ENCODE assay signal across 8 cellular contexts in genomic region chr1:93080424-93080823, GRCh38. TPM values are rescaled to one million over a fixed set of nuclear protein-coding genes. Genes with fewer than 3 reads are reported as not detected.
DNase-seq lines count a peak whose midpoint lies in the region; ATAC-seq lines count a peak whose summit lies in the region.

No MANE protein-coding gene starts in this region.

- peak; percentile 52 for ATAC-seq in GM19328 (IDR thresholded peaks at IDR 0.05; ENCODE audit: unreplicated experiment)
- peak; percentile 74 for ATAC-seq in HG03342 (IDR thresholded peaks at IDR 0.05; ENCODE audit: unreplicated experiment)

- peak; percentile 78 for DNase-seq in DMS114 treated with DMSO at 0.1 percent for 48 hours (lab: John Stamatoyannopoulos, UW; ENCODE audit: unreplicated experiment)
- peak; percentile 54 for DNase-seq in NCI-H510A (lab: John Stamatoyannopoulos, UW)
- peak; percentile 83 for DNase-seq in amniotic epithelial cell (ENCODE audit: low read depth)
- DNase-seq in stimulated activated CD4-positive, alpha-beta T cell treated with anti-CD3 and anti-CD28 coated beads, Interleukin-4, amount 100 ng/mL, for 1 hour: no peak

- H3K36me3 ChIP-seq in skeletal muscle tissue (ENCODE audit: control insufficient read depth in 3 of 3, insufficient read depth in 3 of 3, low read length in 3 of 3): peaks cover 0 to 5% (median 0%) of the 10 kb centered on the region in 3 donors

- H3K4me1 ChIP-seq in skeletal muscle tissue (ENCODE audit: control insufficient read depth in 3 of 3, insufficient read depth in 3 of 3, low read length in 3 of 3): peaks cover 6 to 16% (median 12%) of the 10 kb centered on the region in 3 donors

- H3K27ac ChIP-seq in skeletal muscle tissue (ENCODE audit: low read depth, low read length): peak overlapping the region; percentile 52

- H3K4me3 ChIP-seq in iPS-11a (ENCODE audit: low read depth, low read length) (peak overlapping the region; percentile 93), skeletal muscle tissue (ENCODE audit: low read length in 3 of 3) (peak overlapping the region; percentile 77 to 98 (median 97))

- H3K27me3 ChIP-seq in skeletal muscle tissue (ENCODE audit: control insufficient read depth in 3 of 3, insufficient read depth in 3 of 3, low read length in 3 of 3): no peaks in the 10 kb centered on the region

- H3K9me3 ChIP-seq in skeletal muscle tissue (ENCODE audit: control insufficient read depth in 3 of 3, low read length in 3 of 3): no peaks in the 10 kb centered on the region

- H3K9ac ChIP-seq in skeletal muscle tissue (ENCODE audit: low read depth in 1 of 3, low read length in 3 of 3): peak overlapping the region; percentile 84 to 97 (median 97)

RNA-seq across cellular contexts. Expression of gene MTF2, which starts 1.3 kb away (rescaled TPM):
- 24.0 TPM for total RNA-seq in skeletal muscle tissue
